14 cellular contexts compared by ENCODE assay signal in genomic region chrX:25005382-25006185, GRCh38. TPM values are rescaled to one million over a fixed set of nuclear protein-coding genes. Genes with fewer than 3 reads are reported as not detected.
A peak's percentile ranks its signal among the peaks of the same experiment; 100 is the strongest.
DNase-seq lines count a peak whose midpoint lies in the region; ATAC-seq and TF ChIP-seq lines count a peak whose summit lies in the region.
"Had no signal": no experiment of that assay in that cellular context is flagged by ENCODE, and none has a peak within 500 bp of the region (broad histone marks: within the 10 kb centered on the region; RNA-seq: fewer than 3 reads in every experiment).

No MANE protein-coding gene starts in this region.

- H3K4me1 ChIP-seq in HUES48 (ENCODE audit: control insufficient read depth, insufficient read depth, low read length) (peaks cover 52% of the 10 kb centered on the region), esophagus muscularis mucosa (peaks cover 11 to 40% (median 30%) of the 10 kb centered on the region in 4 donors), psoas muscle (no peaks in the 10 kb centered on the region), HAP-1 (peaks cover 3% of the 10 kb centered on the region)

- no peak for TF ChIP-seq CTCF in esophagus muscularis mucosa (IDR thresholded peaks at IDR 0.05)
- no peak for TF ChIP-seq CTCF in psoas muscle (IDR thresholded peaks at IDR 0.05)

- H3K4me1 Mint-ChIP-seq in T-helper 2 cell treated with Interferon-gamma antibody and Interleukin-4, amounts not matched to agents 5 μg/mL and 100 μg/mL, for 36 hours (ENCODE audit: low read depth): peaks cover 5% of the 10 kb centered on the region

- intact Hi-C loops in esophagus muscularis mucosa (cut with DNase I) (no loop called here), psoas muscle (cut with DNase I) (no loop called here)

- WGBS in esophagus muscularis mucosa: 23% methylated on average over 43 of the region's 72 CpGs
- 15 to 34% (median 22%) methylated on average over 18 to 65 of the region's 72 CpGs for WGBS in psoas muscle, 3 donors

- no peaks in the 10 kb centered on the region for H3K9me3 Mint-ChIP-seq in T-helper 2 cell treated with Interferon-gamma antibody and Interleukin-4, amounts not matched to agents 5 μg/mL and 100 μg/mL, for 36 hours

- H3K36me3 Mint-ChIP-seq in T-helper 2 cell treated with Interferon-gamma antibody and Interleukin-4, amounts not matched to agents 5 μg/mL and 100 μg/mL, for 36 hours (ENCODE audit: low read depth): peaks cover 1% of the 10 kb centered on the region

- H3K4me3 ChIP-seq in HUES48 (ENCODE audit: low read depth, low read length) (peak overlapping the region; percentile 44; the same call in 1 of the 2 replicates), esophagus muscularis mucosa (peak overlapping the region; percentile 25 to 34 (median 30)), psoas muscle (peak overlapping the region; percentile 53), HAP-1 (no peak overlapping the region)

- TF ChIP-seq POLR2A in esophagus muscularis mucosa (IDR thresholded peaks at IDR 0.05; ENCODE audit: low read depth) (no peak), GM18505 (IDR thresholded peaks at IDR 0.05; ENCODE audit: borderline replicate concordance, extremely low read depth, insufficient read depth, insufficient read length) (no peak)

- no peak overlapping the region for H3K9ac ChIP-seq in HUES48 (ENCODE audit: low read depth, low read length)

- H3K4me3 Mint-ChIP-seq in T-helper 2 cell treated with Interferon-gamma antibody and Interleukin-4, amounts not matched to agents 5 μg/mL and 100 μg/mL, for 36 hours: no peak overlapping the region

- H3K36me3 ChIP-seq in HUES48 (ENCODE audit: control insufficient read depth, insufficient read depth, low read length) (no peaks in the 10 kb centered on the region), esophagus muscularis mucosa (no peaks in the 10 kb centered on the region), psoas muscle (ENCODE audit: insufficient read depth in 1 of 2, low read depth in 1 of 2) (no peaks in the 10 kb centered on the region), HAP-1 (replicated peaks) (no peaks in the 10 kb centered on the region; the same call in 1 of the 2 replicates)
- H3K36me3 ChIP-seq: upper lobe of left lung had no signal

- H3K27ac ChIP-seq in HUES48 (ENCODE audit: low read depth, low read length): no peak overlapping the region
- no peak overlapping the region for H3K27ac ChIP-seq in esophagus muscularis mucosa (replicated peaks in 1 of 4)
- peak overlapping the region; percentile 55 for H3K27ac ChIP-seq in psoas muscle
- H3K27ac ChIP-seq: skin epidermis, upper lobe of left lung had no signal

- no peak for TF ChIP-seq EP300 in esophagus muscularis mucosa (IDR thresholded peaks at IDR 0.05)

- H3K9me3 ChIP-seq in HUES48 (ENCODE audit: control insufficient read depth, insufficient read depth, low read length) (no peaks in the 10 kb centered on the region), esophagus muscularis mucosa (no peaks in the 10 kb centered on the region), psoas muscle (no peaks in the 10 kb centered on the region), HAP-1 (no peaks in the 10 kb centered on the region)
- H3K9me3 ChIP-seq: upper lobe of left lung had no signal

- no peak for DNase-seq in T-helper 2 cell treated with Interferon-gamma antibody and Interleukin-4, amounts not matched to agents 5 μg/mL and 100 μg/mL, for 36 hours (ENCODE audit: low spot score)
- DNase-seq in T-helper 2 cell (no peak), esophagus muscularis mucosa (ENCODE audit: extremely low spot score) (no peak), psoas muscle (peak in 1 of 2 donors; percentile 67), HAP-1 (ENCODE audit: low spot score in 2 of 2) (no peak)
- DNase-seq: KBM-7, NCI-H146, NCI-H82, SIG-M5 had no signal

- H3K27me3 ChIP-seq in HUES48 (ENCODE audit: control insufficient read depth, insufficient read depth, low read length) (peaks cover 100% of the 10 kb centered on the region), esophagus muscularis mucosa (peaks cover 0 to 85% (median 43%) of the 10 kb centered on the region in 4 donors), psoas muscle (ENCODE audit: insufficient read depth in 3 of 3, low read length in 2 of 3) (peaks cover 0 to 81% (median 0%) of the 10 kb centered on the region in 3 donors), HAP-1 (ENCODE audit: low read depth) (no peaks in the 10 kb centered on the region)

- peaks cover 60% of the 10 kb centered on the region for H3K27me3 Mint-ChIP-seq in T-helper 2 cell treated with Interferon-gamma antibody and Interleukin-4, amounts not matched to agents 5 μg/mL and 100 μg/mL, for 36 hours (ENCODE audit: low read depth)

- H3K27ac Mint-ChIP-seq in T-helper 2 cell treated with Interferon-gamma antibody and Interleukin-4, amounts not matched to agents 5 μg/mL and 100 μg/mL, for 36 hours: peak overlapping the region; percentile 41

- in situ Hi-C loops in HAP-1 (cut with MboI; ENCODE audit: low sequenced_read_pairs): no loop called here

- ATAC-seq in psoas muscle: peak; percentile 66 to 86 (median 75)
- ATAC-seq in GM18505 (IDR thresholded peaks at IDR 0.05; ENCODE audit: unreplicated experiment): no peak
- no peak for ATAC-seq in GM18868 (IDR thresholded peaks at IDR 0.05; ENCODE audit: unreplicated experiment)

RNA-seq across cellular contexts. Expression of gene ARX, which starts 10.2 kb away (rescaled TPM):
- total RNA-seq in esophagus muscularis mucosa (not detected), psoas muscle (10 to 100 TPM in 1 of 4 donors, 1 to 10 TPM in 3; 2.7 to 12.8 (median 3.9) TPM)
- polyA plus RNA-seq in psoas muscle: 1 to 10 TPM in 2 of 3 donors, under 1 TPM in 1; 0.64 to 3.0 (median 2.6) TPM

Comparison
In these comparisons a context has a peak if more than half of its experiments do, and no peak if none do; other contexts are left out.
1. ATAC-seq: peak in psoas muscle (4 of 4); none in GM18505 (single experiment) and GM18868 (single experiment).